Comparison of ENCODE assay signal across 9 cellular contexts in genomic region chr20:19757487-19757972, GRCh38. TPM values are rescaled to one million over a fixed set of nuclear protein-coding genes. Genes with fewer than 3 reads are reported as not detected.
DNase-seq lines count a peak whose midpoint lies in the region; ATAC-seq and TF ChIP-seq lines count a peak whose summit lies in the region.
"Had no signal": no experiment of that assay in that cellular context is flagged by ENCODE, and none has a peak within 500 bp of the region (broad histone marks: within the 10 kb centered on the region; RNA-seq: fewer than 3 reads in every experiment).

No MANE protein-coding gene starts in this region.

- 0% methylated on average over 7 of the region's 33 CpGs for WGBS in right lobe of liver (ENCODE audit: insufficient coverage, low coverage, low lambda C conversion rate, missing lambda C conversion rate)
- WGBS in suprapubic skin = 0% methylated on average over 31 of the region's 33 CpGs

- H3K27ac ChIP-seq in right lobe of liver = peak overlapping the region; percentile 78 to 90 (median 84)
- H3K27ac ChIP-seq in suprapubic skin = peak overlapping the region; percentile 96

- intact Hi-C loops in right lobe of liver (cut with DNase I) = no loop called here

- H3K4me1 ChIP-seq in right lobe of liver = peaks cover 0 to 24% (median 10%) of the 10 kb centered on the region in 4 donors
- peaks cover 40% of the 10 kb centered on the region for H3K4me1 ChIP-seq in suprapubic skin

- TF ChIP-seq CTCF in right lobe of liver (IDR thresholded peaks at IDR 0.05) (no peak), suprapubic skin (IDR thresholded peaks at IDR 0.05) (no peak)

- ATAC-seq in right lobe of liver (peak; percentile 64 to 74 (median 72)), HG03280 (IDR thresholded peaks at IDR 0.05; ENCODE audit: unreplicated experiment) (no peak)

- no peaks in the 10 kb centered on the region for H3K36me3 Mint-ChIP-seq in T-helper 2 cell treated with Interferon-gamma antibody and Interleukin-4, amounts not matched to agents 5 μg/mL and 100 μg/mL, for 36 hours (ENCODE audit: low read depth)

- DNase-seq in NCI-H748 (lab: John Stamatoyannopoulos, UW; ENCODE audit: unreplicated experiment) (peak; percentile 85), ecto neural progenitor cell (ENCODE audit: low spot score) (peak; percentile 82), right lobe of liver (peak; percentile 81 to 88 (median 87)), suprapubic skin (ENCODE audit: low spot score in 2 of 2) (peak; percentile 89 to 92)
- DNase-seq in activated CD8-positive, alpha-beta memory T cell treated with anti-CD3 and anti-CD28 coated beads for 24 hours = no peak
- DNase-seq in T-helper 2 cell treated with Interferon-gamma antibody and Interleukin-4, amounts not matched to agents 5 μg/mL and 100 μg/mL, for 36 hours (ENCODE audit: low spot score) = no peak

- H3K9me3 ChIP-seq in right lobe of liver (no peaks in the 10 kb centered on the region), suprapubic skin (no peaks in the 10 kb centered on the region)

- TF ChIP-seq EP300 in suprapubic skin (IDR thresholded peaks at IDR 0.05) = no peak

- H3K4me3 ChIP-seq in GM08714 (ENCODE audit: low read length) = peak overlapping the region; percentile 5; the same call in 1 of the 2 replicates
- H3K4me3 ChIP-seq in right lobe of liver = peak overlapping the region; percentile 58 to 88 (median 66)
- H3K4me3 ChIP-seq in suprapubic skin = peak overlapping the region; percentile 65

- H3K27ac Mint-ChIP-seq in T-helper 2 cell treated with Interferon-gamma antibody and Interleukin-4, amounts not matched to agents 5 μg/mL and 100 μg/mL, for 36 hours = no peak overlapping the region

- TF ChIP-seq POLR2A in right lobe of liver (IDR thresholded peaks at IDR 0.05) (peak; percentile 55), suprapubic skin (IDR thresholded peaks at IDR 0.05) (no peak)

- no peaks in the 10 kb centered on the region for H3K27me3 ChIP-seq in right lobe of liver
- no peaks in the 10 kb centered on the region for H3K27me3 ChIP-seq in suprapubic skin

- H3K4me1 Mint-ChIP-seq in T-helper 2 cell treated with Interferon-gamma antibody and Interleukin-4, amounts not matched to agents 5 μg/mL and 100 μg/mL, for 36 hours (ENCODE audit: low read depth) = no peaks in the 10 kb centered on the region

- peaks cover 46% of the 10 kb centered on the region for H3K27me3 Mint-ChIP-seq in T-helper 2 cell treated with Interferon-gamma antibody and Interleukin-4, amounts not matched to agents 5 μg/mL and 100 μg/mL, for 36 hours (ENCODE audit: low read depth)

- H3K36me3 ChIP-seq in right lobe of liver = no peaks in the 10 kb centered on the region
- H3K36me3 ChIP-seq in suprapubic skin = no peaks in the 10 kb centered on the region

- no peaks in the 10 kb centered on the region for H3K9me3 Mint-ChIP-seq in T-helper 2 cell treated with Interferon-gamma antibody and Interleukin-4, amounts not matched to agents 5 μg/mL and 100 μg/mL, for 36 hours

- no peak overlapping the region for H3K4me3 Mint-ChIP-seq in T-helper 2 cell treated with Interferon-gamma antibody and Interleukin-4, amounts not matched to agents 5 μg/mL and 100 μg/mL, for 36 hours

RNA-seq across cellular contexts. Expression of gene RIN2, which starts 0.5 kb away (rescaled TPM):
- total RNA-seq in right lobe of liver = 10 to 100 TPM in 4 of 6 experiments, 1 to 10 TPM in 2; 7.0 to 37.7 (median 13.8) TPM
- 10 to 100 TPM; 68.2 to 87.2 (median 79.6) TPM for total RNA-seq in suprapubic skin
- total RNA-seq: T-helper 2 cell treated with Interferon-gamma antibody and Interleukin-4, amounts not matched to agents 100 ng/mL and 5 ng/mL, for 36 hours had no signal

Comparison
In these comparisons a context has a peak if more than half of its experiments do, and no peak if none do; other contexts are left out.
1. H3K4me3 ChIP-seq: peak in every context shown above with its lines; median percentile 66 in right lobe of liver; 65 in suprapubic skin; 5 in GM08714.
2. DNase-seq: peak in NCI-H748 (single experiment), ecto neural progenitor cell (single experiment), right lobe of liver (3 of 3) and suprapubic skin (2 of 2); none in activated CD8-positive, alpha-beta memory T cell treated with anti-CD3 and anti-CD28 coated beads for 24 hours (single experiment) and T-helper 2 cell treated with Interferon-gamma antibody and Interleukin-4, amounts not matched to agents 5 μg/mL and 100 μg/mL, for 36 hours (single experiment).